ENCODE assay signal across 10 cellular contexts in the genomic region with DNA sequence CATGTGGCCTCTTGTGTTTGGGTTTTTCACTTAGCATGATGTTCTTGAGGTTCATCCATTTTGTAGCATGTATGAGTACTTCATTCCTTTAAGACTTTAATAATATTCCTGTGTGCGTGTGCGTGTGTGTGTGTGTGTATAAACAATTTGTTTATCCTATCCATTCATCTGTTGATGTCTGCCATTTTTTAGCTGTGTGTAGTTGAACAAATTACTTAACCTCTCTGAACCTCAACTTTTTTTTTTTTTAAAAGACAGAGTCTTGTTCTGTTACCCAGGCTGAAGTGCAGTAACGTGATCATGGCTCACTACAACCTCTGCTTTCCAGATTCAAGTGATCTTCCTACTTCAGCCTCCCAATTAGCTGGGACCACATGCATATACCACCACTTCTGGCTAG.
"Had no signal": no experiment of that assay in that cellular context is flagged by ENCODE, and none has a peak within 500 bp of the region (broad histone marks: within the 10 kb centered on the region; RNA-seq: fewer than 3 reads in every experiment).

No MANE protein-coding gene starts in this region.

- H3K4me2 ChIP-seq: GM23338, KMS-11 had no signal

- ATAC-seq: GM23338, HCT116 had no signal

- H3K4me3 ChIP-seq: GM23338, HAP-1 had no signal

- H3K27ac Mint-ChIP-seq: GM23338, HFFc6 had no signal

- H3K9ac ChIP-seq: KMS-11 had no signal

- H3K27ac ChIP-seq: KMS-11 had no signal

- H3K9me3 Mint-ChIP-seq: GM23338, HFFc6 had no signal

- H3K36me3 ChIP-seq: HAP-1 had no signal

- H3K9me3 ChIP-seq: HAP-1 had no signal

- H3K4me3 Mint-ChIP-seq: GM23338, HFFc6 had no signal

- FAIRE-seq: HTR-8/SVneo had no signal

- DNase-seq: H7, HFFc6, IMR-90, Karpas-422, KBM-7 had no signal
